Comparison of ENCODE assay signal across 8 cellular contexts in genomic region chr4:82376109-82376508, GRCh38. TPM values are rescaled to one million over a fixed set of nuclear protein-coding genes. Genes with fewer than 3 reads are reported as not detected.
A peak's percentile ranks its signal among the peaks of the same experiment; 100 is the strongest.
DNase-seq lines count a peak whose midpoint lies in the region; ATAC-seq and TF ChIP-seq lines count a peak whose summit lies in the region.

No MANE protein-coding gene starts in this region.

- no peak overlapping the region for H3K27ac Mint-ChIP-seq in activated naive CD4-positive, alpha-beta T cell treated with anti-CD3 and anti-CD28 coated beads, Interleukin-2, amount 10 ng/mL, durations not matched to agents 7 days and 5 days
- no peak overlapping the region for H3K27ac Mint-ChIP-seq in activated naive CD4-positive, alpha-beta T cell treated with anti-CD3 and anti-CD28 coated beads, Interleukin-2, amount 50 U/mL, for 72 hours
- H3K27ac Mint-ChIP-seq in stimulated activated memory B cell treated with anti-CD40 and anti-IgM and Interleukin-4, amounts not matched to agents 10 μg/mL and 1 μg/mL and 100 μg/mL, for 72 hours, result no peak overlapping the region

- H3K9me3 ChIP-seq in Panc1 (ENCODE audit: control insufficient read depth, insufficient read depth, low read depth, low read length), result no peaks in the 10 kb centered on the region

- CTCF ChIA-PET in activated naive CD4-positive, alpha-beta T cell treated with anti-CD3 and anti-CD28 coated beads, Interleukin-2, amount 10 ng/mL, durations not matched to agents 7 days and 5 days (lab: Charles Lee), result interaction anchor here (0.6 to 1.8 kb wide), 2 partner anchors 16 to 53 kb away, joined by 3 to 5 read pairs; no protein-coding TSS in a partner anchor
- CTCF ChIA-PET in Panc1 (lab: Charles Lee), result no interaction called here

- in situ Hi-C loops in Panc1 (cut with HindIII; ENCODE audit: low pct_unique_long_range_greater_than_20kb, low sequenced_read_pairs), result no loop called here

- POLR2A ChIA-PET in Panc1 (lab: Charles Lee), result no interaction called here

- H3K9me3 Mint-ChIP-seq in activated naive CD4-positive, alpha-beta T cell treated with anti-CD3 and anti-CD28 coated beads, Interleukin-2, amount 10 ng/mL, durations not matched to agents 7 days and 5 days, result peaks cover 2% of the 10 kb centered on the region
- H3K9me3 Mint-ChIP-seq in activated naive CD4-positive, alpha-beta T cell treated with anti-CD3 and anti-CD28 coated beads, Interleukin-2, amount 50 U/mL, for 72 hours, result peaks cover 0 to 4% of the 10 kb centered on the region in 2 donors
- no peaks in the 10 kb centered on the region for H3K9me3 Mint-ChIP-seq in stimulated activated memory B cell treated with anti-CD40 and anti-IgM and Interleukin-4, amounts not matched to agents 10 μg/mL and 1 μg/mL and 100 μg/mL, for 72 hours

- no TSS peak for BruUV-seq in Panc1 (replicated peaks; lab: Mats Ljungman, UMichigan)

- H3K36me3 ChIP-seq in Panc1 (ENCODE audit: control insufficient read depth, insufficient read depth, low read length), result peaks cover 15% of the 10 kb centered on the region

- H3K27ac ChIP-seq in Panc1 (ENCODE audit: low read length), result peak overlapping the region; percentile 96

- intact Hi-C loops in Panc1 (cut with micrococcal nuclease; ENCODE audit: unreplicated experiment), result no loop called here

- no peaks in the 10 kb centered on the region for H3K27me3 ChIP-seq in Panc1 (ENCODE audit: control insufficient read depth, insufficient read depth, low read length)

- no peak for ATAC-seq in activated naive CD4-positive, alpha-beta T cell treated with anti-CD3 and anti-CD28 coated beads, Interleukin-2, amount 50 U/mL, for 72 hours
- ATAC-seq in Panc1, result no peak
- ATAC-seq in stimulated activated memory B cell treated with anti-CD40 and anti-IgM and Interleukin-4, amounts not matched to agents 10 μg/mL and 1 μg/mL and 100 μg/mL, for 72 hours, result no peak

- H3K4me3 ChIP-seq in Panc1 (ENCODE audit: low read depth in 2 of 2, low read length in 2 of 2) (peak overlapping the region in 1 of 2 experiments; percentile 67; a peak in 2 of 4 replicates), fibroblast of pulmonary artery (replicated peaks; ENCODE audit: low read depth, low read length) (peak overlapping the region; percentile 98)

- no peak for DNase-seq in activated naive CD4-positive, alpha-beta T cell treated with anti-CD3 and anti-CD28 coated beads, Interleukin-2, amount 10 ng/mL, durations not matched to agents 7 days and 5 days
- DNase-seq in activated naive CD4-positive, alpha-beta T cell treated with anti-CD3 and anti-CD28 coated beads, Interleukin-2, amount 50 U/mL, for 72 hours (ENCODE audit: low spot score in 2 of 2), result no peak
- DNase-seq in Panc1 (ENCODE audit: low read depth, low spot score), result no peak
- DNase-seq in fibroblast of pulmonary artery (ENCODE audit: low read depth), result no peak
- DNase-seq in SKM-1 treated with dmso at 0.1 percent for 144 hours (lab: John Stamatoyannopoulos, UW; ENCODE audit: unreplicated experiment), result no peak
- DNase-seq in midbrain (lab: John Stamatoyannopoulos, UW), result no peak
- DNase-seq in AG20443 (ENCODE audit: low spot score), result no peak

- peak overlapping the region; percentile 98 for H3K4me3 Mint-ChIP-seq in activated naive CD4-positive, alpha-beta T cell treated with anti-CD3 and anti-CD28 coated beads, Interleukin-2, amount 10 ng/mL, durations not matched to agents 7 days and 5 days
- peak overlapping the region; percentile 37 for H3K4me3 Mint-ChIP-seq in stimulated activated memory B cell treated with anti-CD40 and anti-IgM and Interleukin-4, amounts not matched to agents 10 μg/mL and 1 μg/mL and 100 μg/mL, for 72 hours

- H3K4me1 ChIP-seq in Panc1 (ENCODE audit: control insufficient read depth, insufficient read depth, low read length), result peaks cover 3% of the 10 kb centered on the region; the same call in 1 of the 2 replicates

- no peak for TF ChIP-seq CTCF in Panc1 (IDR thresholded peaks at IDR 0.05)
- TF ChIP-seq CTCF in fibroblast of pulmonary artery (IDR thresholded peaks at IDR 0.05; ENCODE audit: low read length, missing control alignments), result no peak

- H3K4me1 Mint-ChIP-seq in activated naive CD4-positive, alpha-beta T cell treated with anti-CD3 and anti-CD28 coated beads, Interleukin-2, amount 10 ng/mL, durations not matched to agents 7 days and 5 days, result peaks cover 28% of the 10 kb centered on the region
- peaks cover 24% of the 10 kb centered on the region for H3K4me1 Mint-ChIP-seq in stimulated activated memory B cell treated with anti-CD40 and anti-IgM and Interleukin-4, amounts not matched to agents 10 μg/mL and 1 μg/mL and 100 μg/mL, for 72 hours

- H3K36me3 Mint-ChIP-seq in activated naive CD4-positive, alpha-beta T cell treated with anti-CD3 and anti-CD28 coated beads, Interleukin-2, amount 10 ng/mL, durations not matched to agents 7 days and 5 days, result peaks cover 50% of the 10 kb centered on the region
- H3K36me3 Mint-ChIP-seq in activated naive CD4-positive, alpha-beta T cell treated with anti-CD3 and anti-CD28 coated beads, Interleukin-2, amount 50 U/mL, for 72 hours, result peaks cover 35 to 50% of the 10 kb centered on the region in 2 donors
- peaks cover 46% of the 10 kb centered on the region for H3K36me3 Mint-ChIP-seq in stimulated activated memory B cell treated with anti-CD40 and anti-IgM and Interleukin-4, amounts not matched to agents 10 μg/mL and 1 μg/mL and 100 μg/mL, for 72 hours

- peaks cover 7% of the 10 kb centered on the region for H3K27me3 Mint-ChIP-seq in activated naive CD4-positive, alpha-beta T cell treated with anti-CD3 and anti-CD28 coated beads, Interleukin-2, amount 10 ng/mL, durations not matched to agents 7 days and 5 days
- H3K27me3 Mint-ChIP-seq in stimulated activated memory B cell treated with anti-CD40 and anti-IgM and Interleukin-4, amounts not matched to agents 10 μg/mL and 1 μg/mL and 100 μg/mL, for 72 hours, result no peaks in the 10 kb centered on the region

RNA-seq across cellular contexts. Expression of gene HNRNPD, which starts 2.3 kb away (rescaled TPM):
- 100 to 1,000 TPM; 260 to 462 TPM for total RNA-seq in activated naive CD4-positive, alpha-beta T cell treated with anti-CD3 and anti-CD28 coated beads, Interleukin-2, amount 50 U/mL, for 72 hours
- total RNA-seq in Panc1 (2021; ENCODE audit: unreplicated experiment), result 170 TPM
- 339 TPM for polyA plus RNA-seq in Panc1 (2012; ENCODE audit: insufficient read length)

RNA-seq across cellular contexts. Expression of gene HNRNPDL, which starts 54.2 kb away (rescaled TPM):
- 100 to 1,000 TPM; 166 to 309 TPM for total RNA-seq in activated naive CD4-positive, alpha-beta T cell treated with anti-CD3 and anti-CD28 coated beads, Interleukin-2, amount 50 U/mL, for 72 hours
- 146 TPM for total RNA-seq in Panc1 (2021; ENCODE audit: unreplicated experiment)
- 107 TPM for polyA plus RNA-seq in Panc1 (2012; ENCODE audit: insufficient read length)

RNA-seq across cellular contexts. Expression of gene ENOPH1, which starts 54.3 kb away (rescaled TPM):
- 10 to 100 TPM; 43.7 to 62.2 TPM for total RNA-seq in activated naive CD4-positive, alpha-beta T cell treated with anti-CD3 and anti-CD28 coated beads, Interleukin-2, amount 50 U/mL, for 72 hours
- total RNA-seq in Panc1 (2021; ENCODE audit: unreplicated experiment), result 34.7 TPM
- polyA plus RNA-seq in Panc1 (2012; ENCODE audit: insufficient read length), result 28.0 TPM
